ENCODE assay signal across 23 cellular contexts in genomic region chr3:43790476-43790875, GRCh38.
A peak's percentile ranks its signal among the peaks of the same experiment; 100 is the strongest.
DNase-seq lines count a peak whose midpoint lies in the region; ATAC-seq, FAIRE-seq and TF ChIP-seq lines count a peak whose summit lies in the region.
"Had no signal": no experiment of that assay in that cellular context is flagged by ENCODE, and none has a peak within 500 bp of the region (broad histone marks: within the 10 kb centered on the region; RNA-seq: fewer than 3 reads in every experiment).

No MANE protein-coding gene starts in this region.

- H3K4me1 ChIP-seq in HepG2 (ENCODE audit: insufficient read depth, low read length) (peaks cover 6% of the 10 kb centered on the region; the same call in 1 of the 2 replicates), right lobe of liver (no peaks in the 10 kb centered on the region), hepatocyte (ENCODE audit: insufficient read depth) (no peaks in the 10 kb centered on the region)
- H3K4me1 ChIP-seq: Caco-2, HAP-1 had no signal

- H2AFZ ChIP-seq in HepG2 (ENCODE audit: low read length): no peak overlapping the region
- H2AFZ ChIP-seq in hepatocyte: no peak overlapping the region

- TF ChIP-seq POLR2A in HepG2 (IDR thresholded peaks at IDR 0.05; ENCODE audit: insufficient read depth in 1 of 2, low read depth in 2 of 2, low read length in 2 of 2): no peak
- no peak for TF ChIP-seq POLR2A in right lobe of liver (IDR thresholded peaks at IDR 0.05)

- no peak overlapping the region for H3K4me3 Mint-ChIP-seq in osteocyte (ENCODE audit: unreplicated experiment)
- H3K4me3 Mint-ChIP-seq: CD4-positive, CD25-positive, alpha-beta regulatory T cell; CD8-positive, alpha-beta T cell; HFFc6 had no signal

- no TSS peak for BruUV-seq in HepG2 (replicated peaks; lab: Mats Ljungman, UMichigan)

- POLR2A ChIA-PET in HepG2 (lab: Yijun Ruan, JAX): no interaction called here

- H3K9me3 Mint-ChIP-seq in osteocyte (ENCODE audit: unreplicated experiment): no peaks in the 10 kb centered on the region
- H3K9me3 Mint-ChIP-seq: CD4-positive, CD25-positive, alpha-beta regulatory T cell; CD8-positive, alpha-beta T cell; HFFc6 had no signal

- TF ChIP-seq EP300 in HepG2 (IDR thresholded peaks at IDR 0.05; ENCODE audit: low read depth in 2 of 2, low read length in 2 of 2) (no peak), HepG2 (CRISPR knock-in tag; IDR thresholded peaks at IDR 0.05; ENCODE audit: borderline replicate concordance) (no peak)

- DNase-seq in HepG2 (ENCODE audit: low spot score) (no peak), right lobe of liver (no peak), islet precursor cell (peak; percentile 29), osteocyte (ENCODE audit: extremely low spot score, unreplicated experiment) (peak; percentile 27), left cardiac atrium (no peak), hepatocyte (ENCODE audit: low spot score) (no peak)
- DNase-seq: ACHN; AML-193; BE2C; Caco-2; CD4-positive, CD25-positive, alpha-beta regulatory T cell; DMS153; DND-41; GOT3; HFFc6 had no signal

- H3K27ac ChIP-seq in HepG2 (ENCODE audit: extremely low read length, insufficient read depth, low read length): no peak overlapping the region
- H3K27ac ChIP-seq in right lobe of liver: no peak overlapping the region
- no peak overlapping the region for H3K27ac ChIP-seq in hepatocyte
- H3K27ac ChIP-seq: 22Rv1, A549, C4-2B had no signal

- H3K4me3 ChIP-seq in HepG2 (replicated peaks in 1 of 3; ENCODE audit: insufficient read depth in 1 of 3, low read depth in 2 of 3, low read length in 3 of 3) (no peak overlapping the region), right lobe of liver (no peak overlapping the region), hepatocyte (no peak overlapping the region)
- H3K4me3 ChIP-seq: A549, HAP-1 had no signal

- no peaks in the 10 kb centered on the region for H3K9me2 ChIP-seq in hepatocyte (replicated peaks; ENCODE audit: insufficient read depth)

- H4K20me1 ChIP-seq in HepG2 (ENCODE audit: insufficient read depth, low read length) (no peaks in the 10 kb centered on the region), hepatocyte (ENCODE audit: insufficient read depth, poor library complexity, severe bottlenecking) (no peaks in the 10 kb centered on the region)

- no peak for TF ChIP-seq RAD21 in HepG2 (CRISPR knock-in tag; IDR thresholded peaks at IDR 0.05)

- H3K36me3 ChIP-seq in HepG2 (replicated peaks in 1 of 2; ENCODE audit: control insufficient read depth in 1 of 2, insufficient read depth in 2 of 2, low read length in 2 of 2) (no peaks in the 10 kb centered on the region), right lobe of liver (no peaks in the 10 kb centered on the region), hepatocyte (replicated peaks; ENCODE audit: insufficient read depth, low read depth) (no peaks in the 10 kb centered on the region)
- H3K36me3 ChIP-seq: BE2C, HAP-1 had no signal

- H3K4me2 ChIP-seq in HepG2 (ENCODE audit: low read depth, low read length) (no peak overlapping the region; the same call in 1 of the 2 replicates), hepatocyte (no peak overlapping the region)
- H3K4me2 ChIP-seq: A549 had no signal

- in situ Hi-C loops in HepG2 (cut with HindIII; ENCODE audit: extremely low pct_ligation_motif_present, low pct_unique_long_range_greater_than_20kb): no loop called here

- H3K4me1 Mint-ChIP-seq in osteocyte (ENCODE audit: unreplicated experiment): no peaks in the 10 kb centered on the region
- H3K4me1 Mint-ChIP-seq: CD4-positive, CD25-positive, alpha-beta regulatory T cell had no signal

- H3K9me3 ChIP-seq in HepG2 (ENCODE audit: low read length) (no peaks in the 10 kb centered on the region), right lobe of liver (no peaks in the 10 kb centered on the region), hepatocyte (ENCODE audit: low read depth) (no peaks in the 10 kb centered on the region)
- H3K9me3 ChIP-seq: A549, BE2C, Caco-2, HAP-1 had no signal

- no peak for TF ChIP-seq CTCF in HepG2 (CRISPR knock-in tag; IDR thresholded peaks at IDR 0.05)
- no peak for TF ChIP-seq CTCF in right lobe of liver (IDR thresholded peaks at IDR 0.05)
- TF ChIP-seq CTCF in osteocyte (IDR thresholded peaks at IDR 0.05): no peak
- TF ChIP-seq CTCF in hepatocyte (IDR thresholded peaks at IDR 0.05; ENCODE audit: poor library complexity): no peak

- H3K36me3 Mint-ChIP-seq in osteocyte (ENCODE audit: unreplicated experiment): no peaks in the 10 kb centered on the region
- H3K36me3 Mint-ChIP-seq: CD4-positive, CD25-positive, alpha-beta regulatory T cell; CD8-positive, alpha-beta T cell had no signal

- ATAC-seq in HepG2 (peak; percentile 68), right lobe of liver (no peak), left cardiac atrium (no peak)
- ATAC-seq: A549; CD8-positive, alpha-beta T cell had no signal

- CTCF ChIA-PET in HepG2 (lab: Yijun Ruan, JAX; ENCODE audit: low intra/inter-chr PET ratio, low total read pairs): no interaction called here

- H3K79me2 ChIP-seq in HepG2 (ENCODE audit: insufficient read depth, low read length) (no peaks in the 10 kb centered on the region), hepatocyte (no peaks in the 10 kb centered on the region)

- H3K27me3 Mint-ChIP-seq in osteocyte (ENCODE audit: unreplicated experiment): peaks cover 45% of the 10 kb centered on the region

- H3K27me3 ChIP-seq in HepG2 (ENCODE audit: control insufficient read depth in 1 of 2, insufficient read depth in 2 of 2, low read length in 2 of 2) (peaks cover 1 to 34% of the 10 kb centered on the region in 2 experiments; a peak in 3 of 5 replicates), right lobe of liver (no peaks in the 10 kb centered on the region), hepatocyte (no peaks in the 10 kb centered on the region)
- H3K27me3 ChIP-seq: BE2C had no signal

- 8% methylated on average over 6 of the region's 6 CpGs for WGBS in HepG2 (ENCODE audit: low lambda C conversion rate)
- WGBS in right lobe of liver (ENCODE audit: insufficient coverage, low coverage, low lambda C conversion rate, missing lambda C conversion rate): 46% methylated on average over 6 of the region's 6 CpGs
- 85% methylated on average over 6 of the region's 6 CpGs for WGBS in hepatocyte (ENCODE audit: low lambda C conversion rate, missing lambda C conversion rate)

- no peak overlapping the region for H3K9ac ChIP-seq in HepG2 (ENCODE audit: insufficient read depth, low read depth, low read length)

- FAIRE-seq in HepG2 (lab: Jason Lieb, UNC): no peak
- FAIRE-seq: A549, G401.6, GM12892, H54 had no signal

- H3K27ac Mint-ChIP-seq in osteocyte (ENCODE audit: unreplicated experiment): no peak overlapping the region
- H3K27ac Mint-ChIP-seq: CD8-positive, alpha-beta T cell; HFFc6 had no signal

- intact Hi-C loops in HepG2 (cut with micrococcal nuclease; ENCODE audit: unreplicated experiment): no loop called here
- intact Hi-C loops in right lobe of liver (cut with DNase I): no loop called here
- intact Hi-C loops in left cardiac atrium (cut with DNase I): no loop called here

TF ChIP-seq in HepG2, 621 proteins besides CTCF, POLR2A, EP300 and RAD21:
- no peak for TF ChIP-seq ZNF235 (CRISPR knock-in tag; IDR thresholded peaks at IDR 0.05; ENCODE audit: borderline replicate concordance)
- TF ChIP-seq ZNF414 (CRISPR knock-in tag; IDR thresholded peaks at IDR 0.05): no peak
- TF ChIP-seq KMT2A (CRISPR knock-in tag; IDR thresholded peaks at IDR 0.05): no peak
- TF ChIP-seq ZFY (CRISPR knock-in tag; IDR thresholded peaks at IDR 0.05): no peak
- no peak for TF ChIP-seq MZF1 (CRISPR knock-in tag; IDR thresholded peaks at IDR 0.05; ENCODE audit: borderline replicate concordance)
- TF ChIP-seq MAX (IDR thresholded peaks at IDR 0.05): 0 out of 2 replicates have a peak, but pooled peaks have one; percentile 15
- TF ChIP-seq HNF4A (CRISPR knock-in tag; IDR thresholded peaks at IDR 0.05): peak; percentile 62; the same call in 1 of the 2 replicates

Comparison
In these comparisons a context has a peak if more than half of its experiments do, and no peak if none do; other contexts are left out.
1. DNase-seq: peak in islet precursor cell (single experiment) and osteocyte (single experiment); none in HepG2 (single experiment), right lobe of liver (0 of 3), left cardiac atrium (single experiment) and hepatocyte (single experiment).